12 cellular contexts compared by ENCODE assay signal in the genomic region with DNA sequence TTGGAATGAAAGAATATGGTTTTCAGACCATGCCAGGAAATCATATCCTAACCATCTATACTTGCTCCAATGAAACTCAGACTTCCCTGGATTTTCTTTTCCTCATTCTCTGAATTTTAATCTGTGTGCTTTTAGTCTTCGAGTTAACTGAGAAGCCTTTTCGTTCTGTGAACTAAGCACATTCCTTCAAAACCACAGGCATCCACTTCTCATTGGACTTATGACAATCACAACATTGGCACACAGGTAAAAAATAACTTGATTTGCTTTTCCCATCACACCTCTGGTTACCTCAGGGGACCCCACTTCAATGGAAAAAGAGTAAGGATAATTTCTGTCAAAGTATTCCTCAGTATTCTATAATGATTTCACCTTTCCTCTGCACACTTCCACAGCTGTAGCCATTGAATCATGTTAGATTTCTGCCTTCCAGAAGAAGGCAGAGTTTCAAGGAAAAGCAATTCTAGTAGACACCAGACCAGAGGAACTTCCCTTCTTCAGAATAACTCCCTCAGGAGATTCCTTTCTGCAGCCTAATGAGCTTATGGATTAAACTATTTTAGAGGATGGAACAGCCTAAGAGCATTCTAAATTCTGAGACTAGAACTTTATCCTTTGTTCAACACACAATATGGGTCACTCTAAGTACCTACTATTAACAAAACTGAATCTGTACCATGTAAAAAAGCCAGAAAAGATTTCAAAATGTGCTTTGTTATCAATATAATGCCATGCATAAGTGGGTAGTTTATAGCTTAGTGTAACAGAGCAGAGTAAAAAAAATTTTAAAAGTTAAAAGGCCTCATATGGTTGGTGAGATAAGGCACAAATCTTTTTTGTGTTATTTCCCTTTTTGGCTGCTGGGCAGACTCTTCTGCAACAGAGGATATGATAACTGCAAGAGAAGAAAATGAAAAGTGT. TPM values are rescaled to one million over a fixed set of nuclear protein-coding genes. Genes with fewer than 3 reads are reported as not detected.
DNase-seq lines count a peak whose midpoint lies in the region; ATAC-seq and TF ChIP-seq lines count a peak whose summit lies in the region.
"Had no signal": no experiment of that assay in that cellular context is flagged by ENCODE, and none has a peak within 500 bp of the region (broad histone marks: within the 10 kb centered on the region; RNA-seq: fewer than 3 reads in every experiment).

No MANE protein-coding gene starts in this region.

- peak overlapping the region; percentile 9 for H3K4me3 Mint-ChIP-seq in osteocyte (ENCODE audit: unreplicated experiment)
- no peak overlapping the region for H3K4me3 Mint-ChIP-seq in stimulated activated naive CD8-positive, alpha-beta T cell treated with anti-CD3 and anti-CD28 coated beads, Interleukin-15, amount 100 ng/mL, for 72 hours
- H3K4me3 Mint-ChIP-seq: CD8-positive, alpha-beta T cell had no signal

- H3K4me1 Mint-ChIP-seq in osteocyte (ENCODE audit: unreplicated experiment), result peaks cover 21% of the 10 kb centered on the region
- H3K4me1 Mint-ChIP-seq in stimulated activated naive CD8-positive, alpha-beta T cell treated with anti-CD3 and anti-CD28 coated beads, Interleukin-15, amount 100 ng/mL, for 72 hours, result no peaks in the 10 kb centered on the region

- H3K27ac ChIP-seq in PC-9, result peak overlapping the region; percentile 81
- H3K27ac ChIP-seq in adrenal gland, result no peak overlapping the region
- H3K27ac ChIP-seq: colonic mucosa, parathyroid adenoma had no signal

- H3K4me3 ChIP-seq in PC-9 (no peak overlapping the region), adrenal gland (no peak overlapping the region)
- H3K4me3 ChIP-seq: colonic mucosa had no signal

- H3K27me3 ChIP-seq in PC-9 (ENCODE audit: insufficient read depth, low read depth) (no peaks in the 10 kb centered on the region), adrenal gland (no peaks in the 10 kb centered on the region)
- H3K27me3 ChIP-seq: colonic mucosa had no signal

- no peaks in the 10 kb centered on the region for H3K9me2 ChIP-seq in PC-9 (ENCODE audit: insufficient read depth)

- TF ChIP-seq POLR2A in adrenal gland (IDR thresholded peaks at IDR 0.05), result no peak

- POLR2A ChIA-PET in PC-9 (lab: Charles Lee; ENCODE audit: unreplicated experiment), result interaction anchor here (0.8 kb wide), 1 partner anchor 76 kb away, joined by 5 read pairs; no protein-coding TSS in a partner anchor

- ATAC-seq in HG03521 (IDR thresholded peaks at IDR 0.05; ENCODE audit: unreplicated experiment) (no peak), HG02623 (IDR thresholded peaks at IDR 0.05; ENCODE audit: unreplicated experiment) (no peak)
- no peak for ATAC-seq in stimulated activated naive CD8-positive, alpha-beta T cell treated with anti-CD3 and anti-CD28 coated beads, Interleukin-15, amount 100 ng/mL, for 72 hours
- ATAC-seq: CD8-positive, alpha-beta T cell had no signal

- DNase-seq in EH (ENCODE audit: low read depth) (peak; percentile 68), PC-9 (peak; percentile 57 to 90), dedifferentiated amniotic fluid mesenchymal stem cell (ENCODE audit: extremely low spot score) (peak; percentile 57), osteocyte (ENCODE audit: extremely low spot score, unreplicated experiment) (no peak), adrenal gland (no peak)
- no peak for DNase-seq in stimulated activated naive CD8-positive, alpha-beta T cell treated with anti-CD3 and anti-CD28 coated beads, Interleukin-15, amount 100 ng/mL, for 72 hours
- DNase-seq: CD8-positive, alpha-beta T cell; colonic mucosa; NCI-H187 had no signal

- peaks cover 17% of the 10 kb centered on the region; the same call in 1 of the 2 replicates for H3F3A ChIP-seq in PC-9 (ENCODE audit: insufficient read depth, low read depth)

- H3K36me3 Mint-ChIP-seq in osteocyte (ENCODE audit: unreplicated experiment), result peaks cover 19% of the 10 kb centered on the region

- BruUV-seq in PC-9 (replicated peaks; lab: Mats Ljungman, UMichigan), result no TSS peak

- no peak overlapping the region for H2AFZ ChIP-seq in PC-9
- H2AFZ ChIP-seq: parathyroid adenoma had no signal

- no peaks in the 10 kb centered on the region for H3K9me3 ChIP-seq in PC-9 (ENCODE audit: insufficient read depth, low read depth)
- H3K9me3 ChIP-seq in adrenal gland (replicated peaks in 1 of 3), result no peaks in the 10 kb centered on the region
- H3K9me3 ChIP-seq: colonic mucosa had no signal

- H4K20me1 ChIP-seq in PC-9 (ENCODE audit: insufficient read depth), result no peaks in the 10 kb centered on the region

- H3K36me3 ChIP-seq in PC-9 (ENCODE audit: low read depth), result peaks cover 7% of the 10 kb centered on the region; the same call in 1 of the 2 replicates
- peaks cover 0 to 22% of the 10 kb centered on the region in 2 donors for H3K36me3 ChIP-seq in adrenal gland (replicated peaks in 1 of 2)
- H3K36me3 ChIP-seq: colonic mucosa had no signal

- no peak for TF ChIP-seq CTCF in PC-9 (conservative IDR thresholded peaks at IDR 0.05)
- TF ChIP-seq CTCF in osteocyte (IDR thresholded peaks at IDR 0.05), result no peak
- no peak for TF ChIP-seq CTCF in adrenal gland (IDR thresholded peaks at IDR 0.05)

- no peaks in the 10 kb centered on the region for H3K27me3 Mint-ChIP-seq in osteocyte (ENCODE audit: unreplicated experiment)
- H3K27me3 Mint-ChIP-seq in stimulated activated naive CD8-positive, alpha-beta T cell treated with anti-CD3 and anti-CD28 coated beads, Interleukin-15, amount 100 ng/mL, for 72 hours, result no peaks in the 10 kb centered on the region

- H3K9me3 Mint-ChIP-seq in osteocyte (ENCODE audit: unreplicated experiment), result no peaks in the 10 kb centered on the region
- H3K9me3 Mint-ChIP-seq in stimulated activated naive CD8-positive, alpha-beta T cell treated with anti-CD3 and anti-CD28 coated beads, Interleukin-15, amount 100 ng/mL, for 72 hours, result no peaks in the 10 kb centered on the region
- H3K9me3 Mint-ChIP-seq: CD8-positive, alpha-beta T cell had no signal

- intact Hi-C loops in PC-9 (cut with micrococcal nuclease; ENCODE audit: unreplicated experiment), result loop anchor here (1.0 to 2.0 kb wide), 5 partner anchors 16 to 196 kb away; partner anchors contain the start of genes COMMD2 and WWTR1
- intact Hi-C loops in adrenal gland (cut with DNase I), result no loop called here

- H3K4me1 ChIP-seq in PC-9 (replicated peaks; ENCODE audit: insufficient read depth), result peaks cover 27% of the 10 kb centered on the region
- no peaks in the 10 kb centered on the region for H3K4me1 ChIP-seq in adrenal gland (replicated peaks in 1 of 2)
- H3K4me1 ChIP-seq: colonic mucosa, parathyroid adenoma had no signal

- 65 to 84% (median 76%) methylated on average over 2 of the region's 2 CpGs for WGBS in adrenal gland, 4 donors

- peak overlapping the region; percentile 56 for H3K4me2 ChIP-seq in PC-9

- H3K27ac Mint-ChIP-seq in osteocyte (ENCODE audit: unreplicated experiment), result peak overlapping the region; percentile 72
- no peak overlapping the region for H3K27ac Mint-ChIP-seq in stimulated activated naive CD8-positive, alpha-beta T cell treated with anti-CD3 and anti-CD28 coated beads, Interleukin-15, amount 100 ng/mL, for 72 hours
- H3K27ac Mint-ChIP-seq: CD8-positive, alpha-beta T cell had no signal

- no peaks in the 10 kb centered on the region for H3K79me2 ChIP-seq in PC-9 (ENCODE audit: low read depth)
- H3K79me2 ChIP-seq: parathyroid adenoma had no signal

- CTCF ChIA-PET in PC-9 (lab: Charles Lee), result interaction anchor here (0.5 to 1.7 kb wide), 5 partner anchors 72 to 235 kb away, joined by 3 to 5 read pairs (median 4); partner anchors contain the start of gene PFN2

RNA-seq across cellular contexts. Expression of gene COMMD2, which starts 15.8 kb away (rescaled TPM):
- total RNA-seq in PC-9 (2021), result 58.2 and 74.7 TPM in 2 replicates
- total RNA-seq in osteocyte, result 49.7 and 53.5 TPM in 2 replicates
- 10 to 100 TPM; 14.6 to 48.8 (median 27.8) TPM for total RNA-seq in adrenal gland
- 10 to 100 TPM in 1 of 3 donors, 1 to 10 TPM in 2; 4.4 to 39.1 (median 6.1) TPM for polyA plus RNA-seq in adrenal gland

RNA-seq across cellular contexts. Expression of gene ANKUB1, which starts 55.9 kb away (rescaled TPM):
- total RNA-seq in PC-9 (2021) (not detected in 2 replicates), osteocyte (not detected in 2 replicates), adrenal gland (not detected)
- not detected for polyA plus RNA-seq in adrenal gland
- total RNA-seq: CD8-positive, alpha-beta T cell; colonic mucosa had no signal

Comparison
In these comparisons a context has a peak if more than half of its experiments do, and no peak if none do; other contexts are left out.
1. DNase-seq: peak in EH (single experiment), PC-9 (2 of 2) and dedifferentiated amniotic fluid mesenchymal stem cell (single experiment); none in osteocyte (single experiment), stimulated activated naive CD8-positive, alpha-beta T cell treated with anti-CD3 and anti-CD28 coated beads, Interleukin-15, amount 100 ng/mL, for 72 hours (0 of 2) and adrenal gland (0 of 7).